ENCODE assay signal across 8 cellular contexts in the genomic region with DNA sequence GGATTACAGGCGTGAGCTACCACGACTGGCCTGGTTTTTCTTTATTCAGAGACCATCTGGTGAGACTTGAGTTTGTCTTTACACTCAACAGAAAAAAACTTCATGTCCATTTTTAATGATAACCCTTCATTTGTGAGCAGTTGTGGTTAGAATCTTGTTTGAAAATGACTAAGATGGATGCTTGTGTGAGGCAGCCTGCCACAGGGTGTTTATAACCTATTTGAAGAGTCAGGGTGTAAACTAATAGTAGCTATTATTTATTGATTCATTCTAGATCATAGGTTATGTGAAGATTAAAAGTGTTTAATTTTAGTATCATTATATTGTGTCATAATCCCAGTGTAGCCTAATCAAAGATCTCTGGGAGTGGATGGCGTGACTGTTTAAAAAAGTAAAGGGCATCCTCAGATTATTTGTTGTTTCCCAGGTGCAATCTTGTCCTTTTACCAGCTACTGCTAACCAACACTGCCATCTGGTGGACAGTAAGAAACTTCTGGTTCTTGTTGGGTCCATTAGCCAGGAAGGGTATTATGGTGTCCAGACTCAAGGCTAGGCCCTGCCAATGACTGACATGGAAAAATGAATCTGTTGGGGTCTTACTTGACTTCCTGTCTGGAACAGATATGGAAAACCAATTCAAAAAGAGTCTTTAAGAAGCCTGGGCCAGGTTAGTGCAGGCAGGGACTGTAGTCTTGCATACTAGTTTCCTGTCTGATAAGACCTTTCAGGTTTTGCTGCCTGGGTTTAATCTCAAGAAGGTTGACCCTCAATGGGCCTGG. TPM values are rescaled to one million over a fixed set of nuclear protein-coding genes. Genes with fewer than 3 reads are reported as not detected.
A peak's percentile ranks its signal among the peaks of the same experiment; 100 is the strongest.
DNase-seq lines count a peak whose midpoint lies in the region; ATAC-seq and TF ChIP-seq lines count a peak whose summit lies in the region.

No MANE protein-coding gene starts in this region.

- no peak overlapping the region for H2AFZ ChIP-seq in PC-3 (ENCODE audit: low read length)

- no peaks in the 10 kb centered on the region for H3K9me3 Mint-ChIP-seq in activated naive CD8-positive, alpha-beta T cell treated with anti-CD3 and anti-CD28 coated beads, Interleukin-2, amount 50 U/mL, for 24 hours

- H3F3A ChIP-seq in PC-3 (ENCODE audit: low read length, unreplicated experiment) = peaks cover 4% of the 10 kb centered on the region

- ATAC-seq in GM21825 (IDR thresholded peaks at IDR 0.05; ENCODE audit: unreplicated experiment) (peak; percentile 65), PC-3 (peak; percentile 80), heart right ventricle (peak; percentile 67 to 77 (median 71))
- peak; percentile 61 for ATAC-seq in activated naive CD8-positive, alpha-beta T cell treated with anti-CD3 and anti-CD28 coated beads, Interleukin-2, amount 50 U/mL, for 24 hours

- no peak overlapping the region for H3K4me2 ChIP-seq in PC-3 (ENCODE audit: low read length)

- WGBS in heart right ventricle, 2 donors = 73% methylated on average over 3 of the region's 3 CpGs

- no peaks in the 10 kb centered on the region for H4K20me1 ChIP-seq in PC-3 (ENCODE audit: low read length)

- no peaks in the 10 kb centered on the region for H3K9me2 ChIP-seq in PC-3 (replicated peaks; ENCODE audit: low read length)

- H3K9me3 ChIP-seq in PC-3 (ENCODE audit: low read length) (no peaks in the 10 kb centered on the region), heart right ventricle (no peaks in the 10 kb centered on the region)

- peak overlapping the region; percentile 17 for H3K27ac ChIP-seq in PC-3 (ENCODE audit: low read length)
- no peak overlapping the region for H3K27ac ChIP-seq in heart right ventricle

- H3K27ac Mint-ChIP-seq in activated naive CD8-positive, alpha-beta T cell treated with anti-CD3 and anti-CD28 coated beads, Interleukin-2, amount 50 U/mL, for 24 hours = no peak overlapping the region

- CTCF ChIA-PET in PC-3 (lab: Charles Lee) = interaction anchor here (0.5 to 2.5 kb wide), 19 partner anchors 9 to 1375 kb away, joined by 3 to 30 read pairs (median 4); no protein-coding TSS in a partner anchor

- peak; percentile 56 to 65 for DNase-seq in NCI-H524 (lab: John Stamatoyannopoulos, UW)
- no peak for DNase-seq in NCI-H524 treated with DMSO at 0.1 percent for 48 hours (lab: John Stamatoyannopoulos, UW)
- DNase-seq in Kasumi-1 (lab: John Stamatoyannopoulos, UW) = peak; percentile 78 to 85
- DNase-seq in PC-3 = peak; percentile 99
- DNase-seq in activated naive CD8-positive, alpha-beta T cell treated with anti-CD3 and anti-CD28 coated beads, Interleukin-2, amount 50 U/mL, for 24 hours = peak; percentile 33
- DNase-seq in heart right ventricle = peak in 1 of 2 donors; percentile 28
- DNase-seq in retina = peak; percentile 61

- intact Hi-C loops in PC-3 (cut with micrococcal nuclease) = loop anchor here (1.0 to 5.0 kb wide), 12 partner anchors 25 to 910 kb away; a partner anchor contains a TSS
- intact Hi-C loops in heart right ventricle (cut with DNase I) = loop anchor here (1.0 to 10.0 kb wide), 15 partner anchors 63 to 723 kb away; a partner anchor contains a TSS

- POLR2A ChIA-PET in PC-3 (lab: Charles Lee; ENCODE audit: unreplicated experiment) = interaction anchor here (0.6 to 0.7 kb wide), 3 partner anchors 27 to 218 kb away, joined by 3 to 4 read pairs (median 4); no protein-coding TSS in a partner anchor

- TSS peak; percentile 1 for BruUV-seq in PC-3 (replicated peaks; lab: Mats Ljungman, UMichigan)

- H3K4me1 ChIP-seq in PC-3 (ENCODE audit: insufficient read depth, low read length) = peaks cover 7% of the 10 kb centered on the region; the same call in 1 of the 2 replicates
- H3K4me1 ChIP-seq in heart right ventricle = peaks cover 0 to 24% (median 13%) of the 10 kb centered on the region in 9 donors

- 0 out of 2 replicates have a peak, but pooled peaks cover 4% of the 10 kb centered on the region for H3K79me2 ChIP-seq in PC-3 (ENCODE audit: low read length)

- no peak overlapping the region for H3K9ac ChIP-seq in PC-3 (ENCODE audit: low read length)

- H3K36me3 ChIP-seq in PC-3 (ENCODE audit: low read depth, low read length) = peaks cover 19% of the 10 kb centered on the region
- peaks cover 0 to 30% (median 9%) of the 10 kb centered on the region in 9 donors for H3K36me3 ChIP-seq in heart right ventricle

- TF ChIP-seq CTCF in PC-3 (conservative IDR thresholded peaks at IDR 0.05; ENCODE audit: low read depth, low read length) = peak; percentile 100
- TF ChIP-seq CTCF in heart right ventricle (IDR thresholded peaks at IDR 0.05) = peak; percentile 55 to 89 (median 84)

- no peaks in the 10 kb centered on the region for H3K27me3 ChIP-seq in PC-3 (ENCODE audit: low read length)
- no peaks in the 10 kb centered on the region for H3K27me3 ChIP-seq in heart right ventricle

- H3K4me3 Mint-ChIP-seq in activated naive CD8-positive, alpha-beta T cell treated with anti-CD3 and anti-CD28 coated beads, Interleukin-2, amount 50 U/mL, for 24 hours = no peak overlapping the region

- no peak overlapping the region for H3K4me3 ChIP-seq in PC-3 (ENCODE audit: low read length)
- no peak overlapping the region for H3K4me3 ChIP-seq in heart right ventricle

- H3K4me1 Mint-ChIP-seq in activated naive CD8-positive, alpha-beta T cell treated with anti-CD3 and anti-CD28 coated beads, Interleukin-2, amount 50 U/mL, for 24 hours = peaks cover 11% of the 10 kb centered on the region

- peaks cover 15% of the 10 kb centered on the region for H3K36me3 Mint-ChIP-seq in activated naive CD8-positive, alpha-beta T cell treated with anti-CD3 and anti-CD28 coated beads, Interleukin-2, amount 50 U/mL, for 24 hours (ENCODE audit: low read depth)

- H3K27me3 Mint-ChIP-seq in activated naive CD8-positive, alpha-beta T cell treated with anti-CD3 and anti-CD28 coated beads, Interleukin-2, amount 50 U/mL, for 24 hours = no peaks in the 10 kb centered on the region

RNA-seq across cellular contexts. Expression of a gene that starts 24.9 kb away (rescaled TPM):
- total RNA-seq in PC-3 (2014; rRNA removed) = 43.4 and 44.4 TPM in 2 replicates
- total RNA-seq in heart right ventricle = 10 to 100 TPM in 6 of 10 donors, 1 to 10 TPM in 4; 8.6 to 18.2 (median 10.2) TPM
- 10 to 100 TPM in 1 of 2 donors, 1 to 10 TPM in 1; 3.5 to 10.2 TPM for polyA plus RNA-seq in heart right ventricle
